Comparison of ENCODE assay signal across 13 cellular contexts in the genomic region with DNA sequence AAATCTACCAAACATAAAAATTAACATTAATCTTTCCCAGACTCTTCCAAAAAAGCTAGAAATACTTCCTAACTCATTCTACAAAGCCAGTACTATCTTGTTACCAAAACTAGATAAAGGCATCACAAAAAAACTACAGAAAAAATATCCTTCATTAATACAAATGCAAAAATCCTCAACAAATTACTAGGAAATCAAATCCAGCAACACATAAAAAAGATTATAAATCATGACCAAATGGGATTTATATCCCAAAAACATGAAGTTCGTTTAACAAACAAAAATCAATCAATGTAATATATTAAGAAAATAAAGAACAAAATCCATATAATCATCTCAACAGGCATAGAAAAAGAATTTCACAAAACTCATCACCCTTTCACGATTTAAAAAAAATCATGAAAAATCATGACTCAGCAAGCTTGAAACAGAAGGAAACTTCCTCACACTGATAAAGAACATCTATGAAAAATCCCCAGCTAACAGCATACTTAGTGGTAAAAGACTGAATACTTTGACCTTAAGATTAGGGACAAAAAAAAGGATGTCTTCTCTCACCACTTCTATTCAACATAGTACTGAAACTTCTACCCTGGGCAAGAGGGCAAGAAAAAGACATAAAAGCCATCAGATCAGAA. TPM values are rescaled to one million over a fixed set of nuclear protein-coding genes. Genes with fewer than 3 reads are reported as not detected.
DNase-seq lines count a peak whose midpoint lies in the region; ATAC-seq and TF ChIP-seq lines count a peak whose summit lies in the region.
"Had no signal": no experiment of that assay in that cellular context is flagged by ENCODE, and none has a peak within 500 bp of the region (broad histone marks: within the 10 kb centered on the region; RNA-seq: fewer than 3 reads in every experiment).

No MANE protein-coding gene starts in this region.

- H3K4me1 ChIP-seq in HAP-1: peaks cover 11% of the 10 kb centered on the region

- no peak for DNase-seq in activated CD8-positive, alpha-beta memory T cell treated with anti-CD3 and anti-CD28 coated beads, Interleukin-2, amount 10 ng/mL, durations not matched to agents 7 days and 5 days
- no peak for DNase-seq in activated CD8-positive, alpha-beta memory T cell treated with anti-CD3 and anti-CD28 coated beads, Interleukin-2, amount 50 U/mL, for 48 hours
- DNase-seq in activated naive CD8-positive, alpha-beta T cell treated with anti-CD3 and anti-CD28 coated beads for 36 hours: no peak
- DNase-seq in HAP-1 (ENCODE audit: low spot score in 2 of 2) (no peak), GM13976 (ENCODE audit: low spot score) (no peak)
- DNase-seq: activated gamma-delta T cell treated with Interleukin-2 at 50 U/mL for 16 hours, kidney glomerular epithelial cell, NCI-H524, pancreas had no signal

- peak overlapping the region; percentile 45 for H3K27ac Mint-ChIP-seq in activated CD8-positive, alpha-beta memory T cell treated with anti-CD3 and anti-CD28 coated beads, Interleukin-2, amount 10 ng/mL, durations not matched to agents 7 days and 5 days
- H3K27ac Mint-ChIP-seq in activated naive CD8-positive, alpha-beta T cell treated with anti-CD3 and anti-CD28 coated beads for 36 hours: peak overlapping the region; percentile 76
- H3K27ac Mint-ChIP-seq in stimulated activated memory B cell treated with anti-CD40 and anti-IgM and Interleukin-4, amounts not matched to agents 10 μg/mL and 1 μg/mL and 100 μg/mL, for 72 hours: peak overlapping the region; percentile 78

- no peak overlapping the region for H3K4me3 ChIP-seq in HAP-1
- H3K4me3 ChIP-seq: pancreas, vagina had no signal

- no peaks in the 10 kb centered on the region for H3K9me3 ChIP-seq in HAP-1
- H3K9me3 ChIP-seq: pancreas, vagina had no signal

- peaks cover 48% of the 10 kb centered on the region for H3K36me3 Mint-ChIP-seq in activated CD8-positive, alpha-beta memory T cell treated with anti-CD3 and anti-CD28 coated beads, Interleukin-2, amount 10 ng/mL, durations not matched to agents 7 days and 5 days
- H3K36me3 Mint-ChIP-seq in activated naive CD8-positive, alpha-beta T cell treated with anti-CD3 and anti-CD28 coated beads for 36 hours: peaks cover 39% of the 10 kb centered on the region
- peaks cover 11% of the 10 kb centered on the region for H3K36me3 Mint-ChIP-seq in stimulated activated memory B cell treated with anti-CD40 and anti-IgM and Interleukin-4, amounts not matched to agents 10 μg/mL and 1 μg/mL and 100 μg/mL, for 72 hours

- no peaks in the 10 kb centered on the region for H3K9me3 Mint-ChIP-seq in activated CD8-positive, alpha-beta memory T cell treated with anti-CD3 and anti-CD28 coated beads, Interleukin-2, amount 10 ng/mL, durations not matched to agents 7 days and 5 days (ENCODE audit: low read depth)
- H3K9me3 Mint-ChIP-seq in activated naive CD8-positive, alpha-beta T cell treated with anti-CD3 and anti-CD28 coated beads for 36 hours: peaks cover 9% of the 10 kb centered on the region
- no peaks in the 10 kb centered on the region for H3K9me3 Mint-ChIP-seq in stimulated activated memory B cell treated with anti-CD40 and anti-IgM and Interleukin-4, amounts not matched to agents 10 μg/mL and 1 μg/mL and 100 μg/mL, for 72 hours

- in situ Hi-C loops in HAP-1 (cut with MboI; ENCODE audit: low sequenced_read_pairs) (no loop called here), GM13976 (cut with MboI; ENCODE audit: low sequenced_read_pairs, unreplicated experiment) (no loop called here)

- H3K36me3 ChIP-seq in HAP-1 (replicated peaks): no peaks in the 10 kb centered on the region
- H3K36me3 ChIP-seq: pancreas, vagina had no signal

- H3K27me3 Mint-ChIP-seq in activated CD8-positive, alpha-beta memory T cell treated with anti-CD3 and anti-CD28 coated beads, Interleukin-2, amount 10 ng/mL, durations not matched to agents 7 days and 5 days: no peaks in the 10 kb centered on the region
- H3K27me3 Mint-ChIP-seq in activated naive CD8-positive, alpha-beta T cell treated with anti-CD3 and anti-CD28 coated beads for 36 hours: no peaks in the 10 kb centered on the region
- no peaks in the 10 kb centered on the region for H3K27me3 Mint-ChIP-seq in stimulated activated memory B cell treated with anti-CD40 and anti-IgM and Interleukin-4, amounts not matched to agents 10 μg/mL and 1 μg/mL and 100 μg/mL, for 72 hours

- ATAC-seq in activated CD8-positive, alpha-beta memory T cell treated with anti-CD3 and anti-CD28 coated beads, Interleukin-2, amount 10 ng/mL, durations not matched to agents 7 days and 5 days: peak; percentile 64
- ATAC-seq in HG03378 (IDR thresholded peaks at IDR 0.05; ENCODE audit: unreplicated experiment) (peak; percentile 72), HG02885 (IDR thresholded peaks at IDR 0.05; ENCODE audit: poor library complexity, unreplicated experiment) (no peak)
- peak; percentile 86 for ATAC-seq in stimulated activated memory B cell treated with anti-CD40 and anti-IgM and Interleukin-4, amounts not matched to agents 10 μg/mL and 1 μg/mL and 100 μg/mL, for 72 hours

- peaks cover 62% of the 10 kb centered on the region for H3K4me1 Mint-ChIP-seq in activated CD8-positive, alpha-beta memory T cell treated with anti-CD3 and anti-CD28 coated beads, Interleukin-2, amount 10 ng/mL, durations not matched to agents 7 days and 5 days
- H3K4me1 Mint-ChIP-seq in activated naive CD8-positive, alpha-beta T cell treated with anti-CD3 and anti-CD28 coated beads for 36 hours: peaks cover 77% of the 10 kb centered on the region
- peaks cover 85% of the 10 kb centered on the region for H3K4me1 Mint-ChIP-seq in stimulated activated memory B cell treated with anti-CD40 and anti-IgM and Interleukin-4, amounts not matched to agents 10 μg/mL and 1 μg/mL and 100 μg/mL, for 72 hours

- no peak for TF ChIP-seq CTCF in GM13976 (IDR thresholded peaks at IDR 0.05; ENCODE audit: borderline replicate concordance, control extremely low read depth, extremely low read depth, insufficient read depth, missing control alignments)

- H3K27me3 ChIP-seq in HAP-1 (ENCODE audit: low read depth): no peaks in the 10 kb centered on the region
- H3K27me3 ChIP-seq: pancreas, vagina had no signal

- CTCF ChIA-PET in activated CD8-positive, alpha-beta memory T cell treated with anti-CD3 and anti-CD28 coated beads, Interleukin-2, amount 10 ng/mL, durations not matched to agents 7 days and 5 days (lab: Charles Lee): interaction anchor here (1.0 kb wide), 1 partner anchor 25 kb away, joined by 3 read pairs; no protein-coding TSS in a partner anchor

- no peak overlapping the region for H3K4me3 Mint-ChIP-seq in activated CD8-positive, alpha-beta memory T cell treated with anti-CD3 and anti-CD28 coated beads, Interleukin-2, amount 10 ng/mL, durations not matched to agents 7 days and 5 days
- H3K4me3 Mint-ChIP-seq in activated naive CD8-positive, alpha-beta T cell treated with anti-CD3 and anti-CD28 coated beads for 36 hours: peak overlapping the region; percentile 8
- H3K4me3 Mint-ChIP-seq in stimulated activated memory B cell treated with anti-CD40 and anti-IgM and Interleukin-4, amounts not matched to agents 10 μg/mL and 1 μg/mL and 100 μg/mL, for 72 hours: no peak overlapping the region

RNA-seq across cellular contexts. Expression of gene RANBP9, which starts 43.2 kb away (rescaled TPM):
- total RNA-seq in activated CD8-positive, alpha-beta memory T cell treated with anti-CD3 and anti-CD28 coated beads, Interleukin-2, amount 10 ng/mL, durations not matched to agents 7 days and 5 days: 10 to 100 TPM; 57.2 to 74.3 TPM
- total RNA-seq in activated naive CD8-positive, alpha-beta T cell treated with anti-CD3 and anti-CD28 coated beads for 36 hours: 10 to 100 TPM; 54.9 to 56.5 TPM

RNA-seq across cellular contexts. Expression of gene NOL7, which starts 53.3 kb away (rescaled TPM):
- 10 to 100 TPM; 56.6 to 70.9 TPM for total RNA-seq in activated CD8-positive, alpha-beta memory T cell treated with anti-CD3 and anti-CD28 coated beads, Interleukin-2, amount 10 ng/mL, durations not matched to agents 7 days and 5 days
- total RNA-seq in activated naive CD8-positive, alpha-beta T cell treated with anti-CD3 and anti-CD28 coated beads for 36 hours: 100 to 1,000 TPM; 121 to 123 TPM
